ENCODE assay signal across 18 cellular contexts in the genomic region with DNA sequence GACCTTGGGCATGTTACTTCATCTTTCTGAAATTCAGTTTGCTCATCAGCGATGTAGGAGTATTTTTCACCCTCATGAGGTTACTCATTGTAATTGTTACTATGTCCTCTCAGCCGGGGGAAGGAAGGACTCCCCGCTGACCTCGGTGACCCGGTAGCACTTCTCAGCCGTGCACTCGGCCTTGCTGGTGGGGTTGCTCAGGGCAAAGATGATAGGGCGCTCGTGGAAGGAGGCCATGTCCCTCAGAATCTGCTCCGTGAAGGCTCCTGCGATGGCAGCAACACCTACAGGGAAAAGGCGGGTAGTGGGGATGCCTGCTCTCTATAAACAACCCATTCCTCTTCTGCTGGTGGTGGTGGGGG.
A peak's percentile ranks its signal among the peaks of the same experiment; 100 is the strongest.
DNase-seq lines count a peak whose midpoint lies in the region; ATAC-seq, FAIRE-seq and TF ChIP-seq lines count a peak whose summit lies in the region.
"Had no signal": no experiment of that assay in that cellular context is flagged by ENCODE, and none has a peak within 500 bp of the region (broad histone marks: within the 10 kb centered on the region; RNA-seq: fewer than 3 reads in every experiment).

No MANE protein-coding gene starts in this region.

- no peaks in the 10 kb centered on the region for H3K27me3 ChIP-seq in BLaER1 treated with 17β-estradiol and CSF1 and Interleukin-3, amounts not matched to agents 10 nM and 100 nM
- no peaks in the 10 kb centered on the region for H3K27me3 ChIP-seq in K562 (ENCODE audit: control insufficient read depth in 2 of 2, insufficient read depth in 2 of 2, low read length in 2 of 2)

- peaks cover 44% of the 10 kb centered on the region for H3K4me1 Mint-ChIP-seq in activated CD4-positive, alpha-beta T cell treated with anti-CD3 and anti-CD28 coated beads, Interleukin-2, amount 10 ng/mL, durations not matched to agents 24 days and 14 days
- peaks cover 23% of the 10 kb centered on the region for H3K4me1 Mint-ChIP-seq in activated CD8-positive, alpha-beta T cell treated with anti-CD3 and anti-CD28 coated beads, Interleukin-2, amount 10 ng/mL, durations not matched to agents 7 days and 5 days (ENCODE audit: low read depth)
- no peaks in the 10 kb centered on the region for H3K4me1 Mint-ChIP-seq in progenitor cell of endocrine pancreas (ENCODE audit: low read depth)

- TF ChIP-seq EP300 in K562 (IDR thresholded peaks at IDR 0.05; ENCODE audit: low read length), result no peak

- peaks cover 0 to 12% (median 0%) of the 10 kb centered on the region in 11 experiments; a peak in 3 of 22 replicates for H3K9me3 ChIP-seq in BLaER1 treated with 17β-estradiol and CSF1 and Interleukin-3, amounts not matched to agents 10 nM and 100 nM (replicated peaks in 1 of 11)
- H3K9me3 ChIP-seq in K562 (replicated peaks; ENCODE audit: control insufficient read depth, insufficient read depth, low read depth, low read length), result no peaks in the 10 kb centered on the region

- peak overlapping the region in 8 of 11 experiments; percentile 25 to 75 (median 67); a peak in 15 of 22 replicates for H3K4me2 ChIP-seq in BLaER1 treated with 17β-estradiol and CSF1 and Interleukin-3, amounts not matched to agents 10 nM and 100 nM
- H3K4me2 ChIP-seq in K562 (ENCODE audit: insufficient read depth, low read length), result no peak overlapping the region; the same call in 1 of the 2 replicates

- no peaks in the 10 kb centered on the region for H3K9me1 ChIP-seq in K562 (ENCODE audit: control insufficient read depth, insufficient read depth, low read length)

- no peak for TF ChIP-seq RAD21 in K562 (CRISPR knock-in tag; conservative IDR thresholded peaks at IDR 0.05 in 1 of 2, IDR thresholded peaks at IDR 0.05 in 1 of 2)

- ATAC-seq in activated CD8-positive, alpha-beta T cell treated with anti-CD3 and anti-CD28 coated beads, Interleukin-2, amount 10 ng/mL, durations not matched to agents 7 days and 5 days, result no peak
- ATAC-seq in K562, result peak; percentile 44; the same call in 1 of the 3 replicates
- no peak for ATAC-seq in HG03469 (IDR thresholded peaks at IDR 0.05; ENCODE audit: unreplicated experiment)

- in situ Hi-C loops in K562 (cut with MboI), result no loop called here

- no peaks in the 10 kb centered on the region for H3K27me3 Mint-ChIP-seq in activated CD4-positive, alpha-beta T cell treated with anti-CD3 and anti-CD28 coated beads, Interleukin-2, amount 10 ng/mL, durations not matched to agents 24 days and 14 days
- no peaks in the 10 kb centered on the region for H3K27me3 Mint-ChIP-seq in activated CD8-positive, alpha-beta T cell treated with anti-CD3 and anti-CD28 coated beads, Interleukin-2, amount 10 ng/mL, durations not matched to agents 7 days and 5 days (ENCODE audit: low read depth)
- H3K27me3 Mint-ChIP-seq in progenitor cell of endocrine pancreas, result no peaks in the 10 kb centered on the region

- no peak for TF ChIP-seq CTCF in K562 (IDR thresholded peaks at IDR 0.05 in 2 of 3, conservative IDR thresholded peaks at IDR 0.05 in 1 of 3; ENCODE audit: insufficient read depth in 2 of 3, low read depth in 1 of 3, low read length in 3 of 3)
- TF ChIP-seq CTCF in progenitor cell of endocrine pancreas (IDR thresholded peaks at IDR 0.05; ENCODE audit: unreplicated experiment), result no peak

- H3K79me2 ChIP-seq in K562 (ENCODE audit: control insufficient read depth, insufficient read depth, low read length), result no peaks in the 10 kb centered on the region

- CTCF ChIA-PET in activated CD8-positive, alpha-beta T cell treated with anti-CD3 and anti-CD28 coated beads, Interleukin-2, amount 10 ng/mL, durations not matched to agents 7 days and 5 days (lab: Charles Lee), result interaction anchor here (1.1 kb wide), 1 partner anchor 592 kb away, joined by 3 read pairs; the partner anchor contains the start of gene CCDC83
- CTCF ChIA-PET in K562 (lab: Yijun Ruan, JAX; ENCODE audit: low intra/inter-chr PET ratio), result interaction anchor here (0.8 kb wide), 1 partner anchor 1087 kb away, joined by 3 read pairs; no protein-coding TSS in a partner anchor

- H3K27ac Mint-ChIP-seq in activated CD4-positive, alpha-beta T cell treated with anti-CD3 and anti-CD28 coated beads, Interleukin-2, amount 10 ng/mL, durations not matched to agents 24 days and 14 days, result no peak overlapping the region
- H3K27ac Mint-ChIP-seq in activated CD8-positive, alpha-beta T cell treated with anti-CD3 and anti-CD28 coated beads, Interleukin-2, amount 10 ng/mL, durations not matched to agents 7 days and 5 days, result peak overlapping the region; percentile 71
- H3K27ac Mint-ChIP-seq in progenitor cell of endocrine pancreas, result no peak overlapping the region
- H3K27ac Mint-ChIP-seq: CD4-positive, alpha-beta memory T cell had no signal

- peak overlapping the region; percentile 28; the same call in 1 of the 2 replicates for H2AFZ ChIP-seq in K562 (ENCODE audit: low read depth, low read length)

- peaks cover 17 to 81% (median 65%) of the 10 kb centered on the region in 10 experiments for H3K4me1 ChIP-seq in BLaER1 treated with 17β-estradiol and CSF1 and Interleukin-3, amounts not matched to agents 10 nM and 100 nM
- no peaks in the 10 kb centered on the region for H3K4me1 ChIP-seq in K562 (replicated peaks in 1 of 2; ENCODE audit: control insufficient read depth in 2 of 2, insufficient read depth in 2 of 2, low read length in 2 of 2)

- H3K36me3 Mint-ChIP-seq in activated CD4-positive, alpha-beta T cell treated with anti-CD3 and anti-CD28 coated beads, Interleukin-2, amount 10 ng/mL, durations not matched to agents 24 days and 14 days (ENCODE audit: low read depth), result peaks cover 17% of the 10 kb centered on the region
- H3K36me3 Mint-ChIP-seq in activated CD8-positive, alpha-beta T cell treated with anti-CD3 and anti-CD28 coated beads, Interleukin-2, amount 10 ng/mL, durations not matched to agents 7 days and 5 days (ENCODE audit: low read depth), result peaks cover 3% of the 10 kb centered on the region
- H3K36me3 Mint-ChIP-seq in progenitor cell of endocrine pancreas (ENCODE audit: insufficient read depth), result no peaks in the 10 kb centered on the region

- H4K20me1 ChIP-seq in BLaER1 treated with 17β-estradiol and CSF1 and Interleukin-3, amounts not matched to agents 10 nM and 100 nM, result no peaks in the 10 kb centered on the region
- no peaks in the 10 kb centered on the region for H4K20me1 ChIP-seq in K562 (replicated peaks; ENCODE audit: control insufficient read depth, insufficient read depth, low read length)

- FAIRE-seq in K562 (lab: Jason Lieb, UNC), result no peak
- FAIRE-seq in H54 (lab: Jason Lieb, UNC), result no peak
- FAIRE-seq: D721Med had no signal

- no peak for DNase-seq in activated CD4-positive, alpha-beta T cell treated with anti-CD3 and anti-CD28 coated beads, Interleukin-2, amount 10 ng/mL, durations not matched to agents 24 days and 14 days
- DNase-seq in activated CD4-positive, alpha-beta T cell treated with anti-CD3 and anti-CD28 coated beads, Interleukin-2, amount 50 U/mL, for 48 hours, result no peak
- no peak for DNase-seq in activated CD8-positive, alpha-beta T cell treated with anti-CD3 and anti-CD28 coated beads, Interleukin-2, amount 10 ng/mL, durations not matched to agents 7 days and 5 days
- DNase-seq in K562 (ENCODE audit: extremely low read depth in 1 of 4, low spot score in 3 of 4) (no peak), H54 (ENCODE audit: insufficient read length, low spot score) (no peak), progenitor cell of endocrine pancreas (ENCODE audit: low spot score, unreplicated experiment) (no peak)
- DNase-seq: ACHN; CD4-positive, alpha-beta memory T cell; DMS153; DMS79 treated with DMSO at 0.1 percent for 48 hours; EL; GDM1; H7; IMR-90 had no signal

- WGBS in K562 (ENCODE audit: insufficient coverage, low coverage, missing lambda C conversion rate), result 6% methylated on average over 12 of the region's 12 CpGs

- intact Hi-C loops in activated CD4-positive, alpha-beta T cell treated with anti-CD3 and anti-CD28 coated beads, Interleukin-2, amount 10 ng/mL, durations not matched to agents 24 days and 14 days (cut with micrococcal nuclease), result loop anchor here (5.0 to 10.0 kb wide), 6 partner anchors 205 to 692 kb away; partner anchors contain the start of genes CCDC83 and EED
- intact Hi-C loops in K562 (cut with micrococcal nuclease), result no loop called here

- peak overlapping the region in 5 of 11 experiments; percentile 4 to 78 (median 67); a peak in 6 of 22 replicates for H3K27ac ChIP-seq in BLaER1 treated with 17β-estradiol and CSF1 and Interleukin-3, amounts not matched to agents 10 nM and 100 nM
- H3K27ac ChIP-seq in K562 (ENCODE audit: extremely low read depth, low read depth, low read length), result no peak overlapping the region
- H3K27ac ChIP-seq: C4-2B had no signal

- POLR2A ChIA-PET in activated CD8-positive, alpha-beta T cell treated with anti-CD3 and anti-CD28 coated beads, Interleukin-2, amount 10 ng/mL, durations not matched to agents 7 days and 5 days (lab: Charles Lee), result interaction anchor here (0.8 kb wide), 1 partner anchor 592 kb away, joined by 5 read pairs; the partner anchor contains the start of gene CCDC83
- POLR2A ChIA-PET in K562 (lab: Yijun Ruan, JAX), result interaction anchor here (0.6 kb wide), 1 partner anchor 308 kb away, joined by 3 read pairs; no protein-coding TSS in a partner anchor

- peaks cover 18% of the 10 kb centered on the region for H3K9me3 Mint-ChIP-seq in activated CD4-positive, alpha-beta T cell treated with anti-CD3 and anti-CD28 coated beads, Interleukin-2, amount 10 ng/mL, durations not matched to agents 24 days and 14 days
- no peaks in the 10 kb centered on the region for H3K9me3 Mint-ChIP-seq in activated CD8-positive, alpha-beta T cell treated with anti-CD3 and anti-CD28 coated beads, Interleukin-2, amount 10 ng/mL, durations not matched to agents 7 days and 5 days (ENCODE audit: insufficient read depth)
- no peaks in the 10 kb centered on the region for H3K9me3 Mint-ChIP-seq in progenitor cell of endocrine pancreas (ENCODE audit: low read depth)
- H3K9me3 Mint-ChIP-seq: CD4-positive, alpha-beta memory T cell had no signal

- no TSS peak for BruUV-seq in K562 (replicated peaks; lab: Mats Ljungman, UMichigan)

- no peak overlapping the region for H3K9ac ChIP-seq in BLaER1 treated with 17β-estradiol and CSF1 and Interleukin-3, amounts not matched to agents 10 nM and 100 nM
- H3K9ac ChIP-seq in K562 (ENCODE audit: insufficient read depth in 1 of 2, low read depth in 2 of 2, low read length in 2 of 2), result no peak overlapping the region

- H3K4me3 ChIP-seq in BLaER1 treated with 17β-estradiol and CSF1 and Interleukin-3, amounts not matched to agents 10 nM and 100 nM, result no peak overlapping the region
- no peak overlapping the region for H3K4me3 ChIP-seq in K562

- H3K36me3 ChIP-seq in BLaER1 treated with 17β-estradiol and CSF1 and Interleukin-3, amounts not matched to agents 10 nM and 100 nM, result no peaks in the 10 kb centered on the region
- no peaks in the 10 kb centered on the region for H3K36me3 ChIP-seq in K562 (ENCODE audit: control insufficient read depth, insufficient read depth, low read length)

- TF ChIP-seq POLR2A in K562 (conservative IDR thresholded peaks at IDR 0.05) (no peak), H54 (IDR thresholded peaks at IDR 0.05; ENCODE audit: low read depth, low read length) (no peak)

- H3K4me3 Mint-ChIP-seq in activated CD4-positive, alpha-beta T cell treated with anti-CD3 and anti-CD28 coated beads, Interleukin-2, amount 10 ng/mL, durations not matched to agents 24 days and 14 days, result peak overlapping the region; percentile 27
- H3K4me3 Mint-ChIP-seq in activated CD8-positive, alpha-beta T cell treated with anti-CD3 and anti-CD28 coated beads, Interleukin-2, amount 10 ng/mL, durations not matched to agents 7 days and 5 days, result no peak overlapping the region
- H3K4me3 Mint-ChIP-seq in progenitor cell of endocrine pancreas (ENCODE audit: low read depth), result no peak overlapping the region
- H3K4me3 Mint-ChIP-seq: CD4-positive, alpha-beta memory T cell had no signal
